In the genomic region with DNA sequence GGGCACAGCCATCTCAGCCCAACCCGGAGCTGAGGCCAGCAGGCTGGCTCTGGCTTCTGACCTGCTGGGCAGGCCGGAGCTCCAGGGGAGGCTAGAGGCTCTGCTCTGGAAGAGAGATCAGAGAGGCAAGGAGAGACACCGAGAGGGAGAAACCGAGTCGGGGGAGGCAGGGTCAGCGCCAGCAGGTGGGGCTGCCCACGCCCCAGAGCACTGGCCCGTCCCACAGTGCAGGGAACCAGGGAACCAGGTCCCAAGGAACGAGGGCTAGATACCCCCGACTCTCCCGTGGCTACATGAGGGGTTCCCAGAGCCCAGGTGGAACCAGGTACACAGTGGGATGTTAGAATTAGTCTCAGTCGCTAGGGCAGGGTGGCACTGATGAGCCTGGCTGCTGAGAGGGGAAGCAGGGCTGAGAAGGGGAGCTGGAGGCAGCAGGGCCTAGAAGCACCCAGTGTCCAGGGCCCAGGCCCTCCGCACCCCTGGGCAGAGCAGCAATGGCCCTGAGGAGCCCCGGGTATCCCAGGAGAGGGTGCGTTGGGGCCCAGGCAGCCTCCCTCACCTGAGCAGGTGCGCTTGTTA, we compare ENCODE assay signal across 17 cellular contexts. TPM values are rescaled to one million over a fixed set of nuclear protein-coding genes. Genes with fewer than 3 reads are reported as not detected.
"Had no signal": no experiment of that assay in that cellular context is flagged by ENCODE, and none has a peak within 500 bp of the region (broad histone marks: within the 10 kb centered on the region; RNA-seq: fewer than 3 reads in every experiment).

No MANE protein-coding gene starts in this region.

- H3K27me3 Mint-ChIP-seq: activated naive CD8-positive, alpha-beta T cell; dendritic cell treated with granulocyte-macrophage colony-stimulating factor and Interleukin-4, amounts not matched to agents 40 ng/mL and 50 ng/mL, for 4 days; effector memory CD8-positive, alpha-beta T cell; naive thymus-derived CD8-positive, alpha-beta T cell had no signal

- H3K9me3 ChIP-seq: prostate gland, tibial artery had no signal

- H3K36me3 Mint-ChIP-seq: activated naive CD8-positive, alpha-beta T cell; naive thymus-derived CD8-positive, alpha-beta T cell had no signal

- H3K4me2 ChIP-seq: hepatocyte had no signal

- H3K27ac Mint-ChIP-seq: activated naive CD8-positive, alpha-beta T cell; dendritic cell treated with granulocyte-macrophage colony-stimulating factor and Interleukin-4, amounts not matched to agents 40 ng/mL and 50 ng/mL, for 4 days; effector memory CD8-positive, alpha-beta T cell had no signal

- H3K4me1 Mint-ChIP-seq: naive thymus-derived CD8-positive, alpha-beta T cell had no signal

- H3K9me3 Mint-ChIP-seq: dendritic cell treated with granulocyte-macrophage colony-stimulating factor and Interleukin-4, amounts not matched to agents 40 ng/mL and 50 ng/mL, for 4 days; effector memory CD8-positive, alpha-beta T cell; naive thymus-derived CD8-positive, alpha-beta T cell had no signal

- H2AFZ ChIP-seq: hepatocyte had no signal

- H3K79me2 ChIP-seq: hepatocyte had no signal

- DNase-seq: activated CD4-positive, alpha-beta T cell treated with anti-CD3 and anti-CD28 coated beads for 48 hours; activated gamma-delta T cell; anterior cingulate cortex; cerebellar nuclear complex; effector memory CD8-positive, alpha-beta T cell; naive thymus-derived CD8-positive, alpha-beta T cell; nucleus accumbens; stimulated activated CD4-positive, alpha-beta T cell treated with anti-CD3 and anti-CD28 coated beads, Interleukin-4, amount 100 ng/mL, for 24 hours; SW 1271; T1000 had no signal

- H3K27me3 ChIP-seq: hepatocyte had no signal

- H3K4me1 ChIP-seq: prostate gland, tibial artery had no signal

- H3K36me3 ChIP-seq: prostate gland, tibial artery had no signal

- H3K4me3 ChIP-seq: hepatocyte, prostate gland, tibial artery had no signal

- H3K4me3 Mint-ChIP-seq: activated naive CD8-positive, alpha-beta T cell; dendritic cell treated with granulocyte-macrophage colony-stimulating factor and Interleukin-4, amounts not matched to agents 40 ng/mL and 50 ng/mL, for 4 days; effector memory CD8-positive, alpha-beta T cell; naive thymus-derived CD8-positive, alpha-beta T cell had no signal

- H3K27ac ChIP-seq: hepatocyte, prostate gland, tibial artery had no signal

- ATAC-seq: effector memory CD8-positive, alpha-beta T cell; naive thymus-derived CD8-positive, alpha-beta T cell had no signal

RNA-seq across cellular contexts. Expression of a gene that starts 2.1 kb away (rescaled TPM):
- total RNA-seq: epithelial cell of proximal tubule, lung microvascular endothelial cell, prostate gland had no signal
- polyA plus RNA-seq: naive thymus-derived CD8-positive, alpha-beta T cell had no signal
